In the genomic region with DNA sequence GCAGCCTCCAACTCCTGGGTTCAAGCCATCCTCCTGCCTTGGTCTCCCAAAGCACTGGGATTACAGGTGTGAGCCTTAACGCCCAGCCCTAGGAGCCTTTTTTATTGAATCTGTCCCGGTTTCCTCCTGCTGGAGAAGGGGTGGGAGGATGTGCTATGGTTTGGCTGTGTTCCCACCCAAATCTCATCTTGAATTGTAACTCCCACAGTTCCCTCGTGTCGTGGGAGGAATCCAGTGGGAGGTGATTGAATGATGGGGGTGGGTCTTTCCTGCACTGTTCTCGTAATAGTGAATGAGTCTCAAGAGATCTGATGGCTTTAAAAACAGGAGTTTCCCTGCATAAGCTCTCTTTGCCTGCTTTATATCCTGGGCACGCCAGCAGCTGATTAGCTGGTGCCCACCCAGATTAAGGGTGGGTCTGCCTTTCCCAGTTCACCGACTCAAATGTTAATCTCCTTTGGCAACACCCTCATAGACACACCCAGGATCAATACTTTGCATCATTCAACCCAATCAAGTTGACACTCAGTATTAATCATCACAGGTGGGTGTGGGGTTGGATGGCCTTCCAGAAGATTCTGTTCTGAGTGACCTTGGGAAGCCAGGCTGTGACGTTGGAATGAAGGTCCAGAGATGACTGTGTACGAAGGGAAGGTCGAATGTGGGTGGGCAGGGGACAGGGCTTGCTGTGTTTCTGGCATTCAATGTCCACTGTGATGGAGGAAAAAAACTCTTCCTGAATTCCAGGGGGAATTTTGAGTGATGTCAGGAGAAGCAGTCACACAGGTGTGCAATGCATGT, we compare ENCODE assay signal across 22 cellular contexts. TPM values are rescaled to one million over a fixed set of nuclear protein-coding genes. Genes with fewer than 3 reads are reported as not detected.
A peak's percentile ranks its signal among the peaks of the same experiment; 100 is the strongest.
DNase-seq lines count a peak whose midpoint lies in the region; ATAC-seq, FAIRE-seq and TF ChIP-seq lines count a peak whose summit lies in the region.
"Had no signal": no experiment of that assay in that cellular context is flagged by ENCODE, and none has a peak within 500 bp of the region (broad histone marks: within the 10 kb centered on the region; RNA-seq: fewer than 3 reads in every experiment).

No MANE protein-coding gene starts in this region.

- WGBS in K562 (ENCODE audit: insufficient coverage, low coverage, missing lambda C conversion rate) = 4% methylated on average over 10 of the region's 10 CpGs

- POLR2A ChIA-PET in K562 (lab: Yijun Ruan, JAX) = interaction anchor here (0.5 to 0.9 kb wide), 2 partner anchors 12 to 13 kb away, joined by 3 read pairs; no protein-coding TSS in a partner anchor

- H3K9ac ChIP-seq in BLaER1 = no peak overlapping the region
- H3K9ac ChIP-seq in K562 (ENCODE audit: insufficient read depth in 1 of 2, low read depth in 2 of 2, low read length in 2 of 2) = no peak overlapping the region
- no peak overlapping the region for H3K9ac ChIP-seq in kidney (ENCODE audit: low read length in 2 of 2)
- H3K9ac ChIP-seq: SK-N-SH had no signal

- H3K79me2 ChIP-seq in K562 (ENCODE audit: control insufficient read depth, insufficient read depth, low read length) = no peaks in the 10 kb centered on the region

- H3K4me2 ChIP-seq in BLaER1 (peak overlapping the region; percentile 53), K562 (ENCODE audit: insufficient read depth, low read length) (0 out of 2 replicates have a peak overlapping the region, but pooled peaks have one; percentile 5)
- H3K4me2 ChIP-seq: GM23338, SK-N-SH had no signal

- H3K4me3 ChIP-seq in BLaER1 = no peak overlapping the region
- no peak overlapping the region for H3K4me3 ChIP-seq in K562
- H3K4me3 ChIP-seq in kidney (ENCODE audit: low read length in 2 of 2) = no peak overlapping the region
- no peak overlapping the region for H3K4me3 ChIP-seq in MG63
- no peak overlapping the region for H3K4me3 ChIP-seq in HAP-1
- H3K4me3 ChIP-seq: GM23338 had no signal

- DNase-seq in K562 (ENCODE audit: extremely low read depth in 1 of 4, low spot score in 3 of 4) (no peak), kidney (peak; percentile 2), putamen (ENCODE audit: low spot score) (peak; percentile 68), cerebellum (ENCODE audit: low spot score) (no peak), MG63 (no peak), HAP-1 (ENCODE audit: low spot score in 2 of 2) (no peak)
- DNase-seq: 8988T, AML-193, HCEC 1CT, MM.1S, NCI-H1048, NCI-H1417 treated with DMSO at 0.1 percent for 48 hours, NCI-H187, NCI-H2227 treated with DMSO at 0.1 percent for 48 hours, NCI-H510A treated with DMSO at 0.1 percent for 48 hours, NCI-H748 treated with DMSO at 0.1 percent for 48 hours, SIG-M5, SK-N-SH had no signal

- H4K20me1 ChIP-seq in BLaER1 (no peaks in the 10 kb centered on the region), K562 (replicated peaks; ENCODE audit: control insufficient read depth, insufficient read depth, low read length) (no peaks in the 10 kb centered on the region; the same call in 1 of the 2 replicates)

- no peak for TF ChIP-seq POLR2A in K562 (conservative IDR thresholded peaks at IDR 0.05)

- no peak for TF ChIP-seq RAD21 in K562 (CRISPR knock-in tag; conservative IDR thresholded peaks at IDR 0.05 in 1 of 2, IDR thresholded peaks at IDR 0.05 in 1 of 2)

- in situ Hi-C loops in K562 (cut with MboI) = no loop called here
- in situ Hi-C loops in HAP-1 (cut with MboI; ENCODE audit: low sequenced_read_pairs) = no loop called here

- ATAC-seq in K562 = no peak
- ATAC-seq: GM23338 had no signal

- H3K9me3 ChIP-seq in BLaER1 (peaks cover 13% of the 10 kb centered on the region), K562 (replicated peaks; ENCODE audit: control insufficient read depth, insufficient read depth, low read depth, low read length) (no peaks in the 10 kb centered on the region), kidney (ENCODE audit: control insufficient read depth in 1 of 2, low read length in 2 of 2) (no peaks in the 10 kb centered on the region), MG63 (no peaks in the 10 kb centered on the region), HAP-1 (no peaks in the 10 kb centered on the region)
- H3K9me3 ChIP-seq: SK-N-SH had no signal

- intact Hi-C loops in K562 (cut with micrococcal nuclease) = no loop called here
- intact Hi-C loops in kidney (cut with DNase I) = no loop called here

- TF ChIP-seq EP300 in K562 (IDR thresholded peaks at IDR 0.05; ENCODE audit: low read length) = no peak

- no TSS peak for BruUV-seq in K562 (replicated peaks; lab: Mats Ljungman, UMichigan)

- no peak overlapping the region for H3K27ac ChIP-seq in BLaER1
- H3K27ac ChIP-seq in K562 (ENCODE audit: extremely low read depth, low read depth, low read length) = no peak overlapping the region
- H3K27ac ChIP-seq in kidney (ENCODE audit: low read depth in 2 of 2, low read length in 2 of 2) = no peak overlapping the region

- H3K36me3 ChIP-seq in BLaER1 (no peaks in the 10 kb centered on the region), K562 (ENCODE audit: control insufficient read depth, insufficient read depth, low read length) (no peaks in the 10 kb centered on the region), kidney (ENCODE audit: control insufficient read depth in 1 of 2, insufficient read depth in 2 of 2, low read length in 2 of 2) (no peaks in the 10 kb centered on the region), MG63 (no peaks in the 10 kb centered on the region), HAP-1 (replicated peaks) (no peaks in the 10 kb centered on the region)

- CTCF ChIA-PET in K562 (lab: Yijun Ruan, JAX; ENCODE audit: low intra/inter-chr PET ratio) = no interaction called here

- no peak overlapping the region for H2AFZ ChIP-seq in K562 (ENCODE audit: low read depth, low read length)

- H3K4me1 ChIP-seq in BLaER1 = peaks cover 23% of the 10 kb centered on the region
- peaks cover 0 to 2% of the 10 kb centered on the region in 2 experiments; a peak in 1 of 5 replicates for H3K4me1 ChIP-seq in K562 (replicated peaks in 1 of 2; ENCODE audit: control insufficient read depth in 2 of 2, insufficient read depth in 2 of 2, low read length in 2 of 2)
- H3K4me1 ChIP-seq in kidney (ENCODE audit: control insufficient read depth in 1 of 2, insufficient read depth in 1 of 2, low read depth in 1 of 2, low read length in 2 of 2) = no peaks in the 10 kb centered on the region
- H3K4me1 ChIP-seq in HAP-1 = no peaks in the 10 kb centered on the region

- H3K27me3 ChIP-seq in BLaER1 (no peaks in the 10 kb centered on the region), K562 (ENCODE audit: control insufficient read depth in 2 of 2, insufficient read depth in 2 of 2, low read length in 2 of 2) (peaks cover 17 to 51% of the 10 kb centered on the region in 2 experiments), MG63 (no peaks in the 10 kb centered on the region), HAP-1 (ENCODE audit: low read depth) (no peaks in the 10 kb centered on the region)

- H3K9me1 ChIP-seq in K562 (ENCODE audit: control insufficient read depth, insufficient read depth, low read length) = no peaks in the 10 kb centered on the region

- TF ChIP-seq CTCF in K562 (IDR thresholded peaks at IDR 0.05 in 2 of 3, conservative IDR thresholded peaks at IDR 0.05 in 1 of 3; ENCODE audit: insufficient read depth in 2 of 3, low read depth in 1 of 3, low read length in 3 of 3) = no peak
- TF ChIP-seq CTCF in kidney (IDR thresholded peaks at IDR 0.05; ENCODE audit: borderline replicate concordance, extremely low read depth, insufficient read depth) = no peak

- FAIRE-seq in K562 (lab: Jason Lieb, UNC) (no peak), kidney (lab: Jason Lieb, UNC) (no peak)
- FAIRE-seq: G401.6, GM12892 had no signal

TF ChIP-seq in K562, 482 proteins besides CTCF, POLR2A, EP300 and RAD21 (continues in another document):
- TF ChIP-seq ZNF134 (CRISPR knock-in tag; conservative IDR thresholded peaks at IDR 0.05) = peak; percentile 58; the same call in 1 of the 2 replicates
- no peak for TF ChIP-seq NR3C1 (CRISPR knock-in tag; IDR thresholded peaks at IDR 0.05)
- no peak for TF ChIP-seq CHCHD3 (CRISPR knock-in tag; IDR thresholded peaks at IDR 0.05)
- TF ChIP-seq, protein P1, sequence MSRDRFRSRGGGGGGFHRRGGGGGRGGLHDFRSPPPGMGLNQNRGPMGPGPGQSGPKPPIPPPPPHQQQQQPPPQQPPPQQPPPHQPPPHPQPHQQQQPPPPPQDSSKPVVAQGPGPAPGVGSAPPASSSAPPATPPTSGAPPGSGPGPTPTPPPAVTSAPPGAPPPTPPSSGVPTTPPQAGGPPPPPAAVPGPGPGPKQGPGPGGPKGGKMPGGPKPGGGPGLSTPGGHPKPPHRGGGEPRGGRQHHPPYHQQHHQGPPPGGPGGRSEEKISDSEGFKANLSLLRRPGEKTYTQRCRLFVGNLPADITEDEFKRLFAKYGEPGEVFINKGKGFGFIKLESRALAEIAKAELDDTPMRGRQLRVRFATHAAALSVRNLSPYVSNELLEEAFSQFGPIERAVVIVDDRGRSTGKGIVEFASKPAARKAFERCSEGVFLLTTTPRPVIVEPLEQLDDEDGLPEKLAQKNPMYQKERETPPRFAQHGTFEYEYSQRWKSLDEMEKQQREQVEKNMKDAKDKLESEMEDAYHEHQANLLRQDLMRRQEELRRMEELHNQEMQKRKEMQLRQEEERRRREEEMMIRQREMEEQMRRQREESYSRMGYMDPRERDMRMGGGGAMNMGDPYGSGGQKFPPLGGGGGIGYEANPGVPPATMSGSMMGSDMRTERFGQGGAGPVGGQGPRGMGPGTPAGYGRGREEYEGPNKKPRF (IDR thresholded peaks at IDR 0.05; ENCODE audit: low read depth, low read length) = no peak
- TF ChIP-seq ZNF274 (IDR thresholded peaks at IDR 0.05; ENCODE audit: borderline replicate concordance, low read depth, low read length) = no peak

RNA-seq across cellular contexts. Expression of gene CUX1, which starts 33.8 kb away (rescaled TPM):
- 271 and 342 TPM in 2 replicates for total RNA-seq in K562 (2011; cell fraction: chromatin; rRNA removed; ENCODE audit: low replicate concordance)
- 121 and 144 TPM in 2 replicates for total RNA-seq in K562 (2011; cell fraction: nucleolus; rRNA removed)
- total RNA-seq in K562 (2011; cell fraction: nucleoplasm; rRNA removed) = 169 and 178 TPM in 2 replicates
- 25.2 and 34.2 TPM in 2 replicates for total RNA-seq in K562 (2014; rRNA removed)
- total RNA-seq in K562 (2014; rRNA removed; fragmentation: Illumina TruSeq; extraction: Trizol) = 33.0 and 41.3 TPM in 2 replicates
- 25.2 and 26.2 TPM in 2 replicates for total RNA-seq in K562 (2015; rRNA removed; fragmentation: Illumina TruSeq; extraction: Trizol)
- total RNA-seq in K562 (2021) = 52.9 and 55.3 TPM in 2 replicates
- polyA plus RNA-seq in K562 (2011; rRNA removed) = 9.6 and 13.0 TPM in 2 replicates
- polyA plus RNA-seq in K562 (2011; cell fraction: cytosol; rRNA removed) = 9.5 and 20.1 TPM in 2 replicates
- 8.9 and 14.8 TPM in 2 replicates for polyA plus RNA-seq in K562 (2011; cell fraction: nucleus; rRNA removed)
- polyA plus RNA-seq in K562 (2012) = 27.5 and 61.2 TPM in 2 replicates
- polyA plus RNA-seq in K562 (2014; fragmentation: Illumina TruSeq; extraction: Trizol) = 31.9 and 32.2 TPM in 2 replicates
- polyA plus RNA-seq in K562 (2014; fragmentation: Nextera tagmentation; extraction: Ambion mirVana) = 1 to 10 TPM; 3.6 to 6.7 TPM
- polyA plus RNA-seq in K562 (2014; rRNA removed) = 21.4 and 24.7 TPM in 2 replicates
- 33.4 and 37.2 TPM in 2 replicates for polyA minus RNA-seq in K562 (2011; rRNA and poly(A)+ RNA removed)
- 13.4 and 20.4 TPM in 2 replicates for polyA minus RNA-seq in K562 (2011; cell fraction: cytosol; rRNA and poly(A)+ RNA removed)
- 30.6 and 60.0 TPM in 2 replicates for polyA minus RNA-seq in K562 (2011; cell fraction: nucleus; rRNA and poly(A)+ RNA removed)
- 126 TPM for total RNA-seq in kidney
- 71.4 TPM for polyA plus RNA-seq in kidney (ENCODE audit: insufficient read depth, low read depth, low replicate concordance)
- 59.8 TPM for total RNA-seq in cerebellum
- total RNA-seq in MG63 (2014; rRNA removed; shearing (Covaris generic); ENCODE audit: low replicate concordance) = 3.7 and 7.1 TPM in 2 replicates

Comparison
In these comparisons a context has a peak if more than half of its experiments do, and no peak if none do; other contexts are left out.
1. DNase-seq: peak in kidney (single experiment) and putamen (single experiment); none in K562 (0 of 4), cerebellum (single experiment), MG63 (single experiment) and HAP-1 (0 of 2).